Comparison of ENCODE assay signal across 8 cellular contexts in the genomic region with DNA sequence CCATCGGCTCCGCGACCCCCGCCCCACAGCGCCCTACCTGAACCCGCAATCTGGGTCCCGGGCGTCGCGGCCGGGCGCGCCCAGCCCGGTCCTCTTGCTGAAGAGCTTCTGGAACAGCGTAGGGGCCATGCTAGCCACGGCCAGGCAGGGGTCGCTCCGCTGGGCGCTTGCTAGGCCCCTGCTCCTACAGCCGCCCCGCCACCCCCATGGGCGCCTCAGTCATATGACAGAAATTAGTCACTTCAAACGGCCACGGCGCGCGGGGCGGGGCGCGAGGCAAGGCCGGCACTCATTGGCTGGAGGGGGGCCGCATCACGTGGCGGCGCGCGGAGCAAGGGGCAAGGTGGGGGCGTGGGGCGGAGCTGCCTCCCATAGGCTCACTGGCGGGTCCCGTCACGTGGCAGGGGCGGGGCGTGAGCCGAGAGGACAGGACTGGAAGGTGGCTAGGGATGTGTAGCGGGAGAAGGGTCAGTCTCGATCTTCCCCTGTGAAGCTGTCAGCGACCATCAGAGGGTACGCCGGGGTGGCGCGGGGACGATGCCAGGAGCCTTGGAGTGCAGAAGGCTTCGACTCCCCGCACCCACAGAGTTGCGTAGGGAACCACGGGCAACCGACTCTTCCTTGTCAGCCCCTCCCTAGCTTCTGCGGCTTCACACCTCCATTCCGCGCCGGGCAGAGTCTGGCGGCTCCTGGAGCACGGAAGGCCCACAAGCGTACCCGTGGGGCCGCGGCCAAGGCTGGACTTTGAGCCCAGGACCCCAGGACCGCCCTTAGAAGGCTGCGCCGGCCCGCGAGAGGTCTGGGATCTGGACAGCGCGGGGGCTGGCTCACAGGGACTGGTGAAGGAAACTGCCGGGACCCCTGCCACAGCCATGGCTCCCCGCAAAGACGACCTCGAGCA. TPM values are rescaled to one million over a fixed set of nuclear protein-coding genes. Genes with fewer than 3 reads are reported as not detected.
DNase-seq lines count a peak whose midpoint lies in the region; ATAC-seq lines count a peak whose summit lies in the region.

A gene (minus strand): TSS at position 225 of the 901 bp plus-strand sequence. CDS start 96 bp downstream, at position 129.

- no peaks in the 10 kb centered on the region for H3K9me3 Mint-ChIP-seq in activated CD4-positive, alpha-beta T cell treated with anti-CD3 and anti-CD28 coated beads, Interleukin-2, amount 10 ng/mL, durations not matched to agents 7 days and 5 days

- H3K4me1 Mint-ChIP-seq in activated CD4-positive, alpha-beta T cell treated with anti-CD3 and anti-CD28 coated beads, Interleukin-2, amount 10 ng/mL, durations not matched to agents 7 days and 5 days: peaks cover 26% of the 10 kb centered on the region

- POLR2A ChIA-PET in activated CD4-positive, alpha-beta T cell treated with anti-CD3 and anti-CD28 coated beads, Interleukin-2, amount 10 ng/mL, durations not matched to agents 7 days and 5 days (lab: Charles Lee): interaction anchor here (0.5 to 0.6 kb wide), 3 partner anchors 167 to 380 kb away, joined by 3 to 5 read pairs (median 4); no protein-coding TSS in a partner anchor

- H3K4me3 Mint-ChIP-seq in activated CD4-positive, alpha-beta T cell treated with anti-CD3 and anti-CD28 coated beads, Interleukin-2, amount 10 ng/mL, durations not matched to agents 7 days and 5 days: peak within 1 kb of the TSS; percentile 98

- H3K4me3 ChIP-seq in BLaER1: peak within 1 kb of the TSS; percentile 96

- H3K27me3 ChIP-seq in BLaER1: no peaks in the 10 kb centered on the region

- H4K20me1 ChIP-seq in BLaER1: peaks cover 43% of the 10 kb centered on the region

- peak within 1 kb of the TSS; percentile 85 for H3K4me2 ChIP-seq in BLaER1

- peak within 1 kb of the TSS; percentile 96 for H3K9ac ChIP-seq in BLaER1

- CTCF ChIA-PET in activated CD4-positive, alpha-beta T cell treated with anti-CD3 and anti-CD28 coated beads, Interleukin-2, amount 10 ng/mL, durations not matched to agents 7 days and 5 days (lab: Charles Lee): interaction anchor here (0.8 to 1.4 kb wide), 5 partner anchors 9 to 57 kb away, joined by 3 to 6 read pairs (median 4); no protein-coding TSS in a partner anchor

- H3K36me3 ChIP-seq in BLaER1: no peaks in the 10 kb centered on the region; the same call in 1 of the 2 replicates

- ATAC-seq in GM19328 (IDR thresholded peaks at IDR 0.05; ENCODE audit: unreplicated experiment) (peak; percentile 94), HG03520 (IDR thresholded peaks at IDR 0.05; ENCODE audit: unreplicated experiment) (peak; percentile 91), left lobe of liver (peak; percentile 90)

- H3K27ac Mint-ChIP-seq in activated CD4-positive, alpha-beta T cell treated with anti-CD3 and anti-CD28 coated beads, Interleukin-2, amount 10 ng/mL, durations not matched to agents 7 days and 5 days: peak within 1 kb of the TSS; percentile 98

- peaks cover 31% of the 10 kb centered on the region for H3K36me3 Mint-ChIP-seq in activated CD4-positive, alpha-beta T cell treated with anti-CD3 and anti-CD28 coated beads, Interleukin-2, amount 10 ng/mL, durations not matched to agents 7 days and 5 days (ENCODE audit: low read depth)

- H3K9me3 ChIP-seq in BLaER1: no peaks in the 10 kb centered on the region

- peaks cover 32% of the 10 kb centered on the region for H3K4me1 ChIP-seq in BLaER1

- DNase-seq in NCI-H69 (lab: John Stamatoyannopoulos, UW) (peak; percentile 100), cortex of kidney (lab: John Stamatoyannopoulos, UW) (peak; percentile 67), left lobe of liver (ENCODE audit: low spot score) (peak; percentile 100)
- DNase-seq in activated CD4-positive, alpha-beta T cell treated with anti-CD3 and anti-CD28 coated beads, Interleukin-2, amount 10 ng/mL, durations not matched to agents 7 days and 5 days: peak; percentile 99
- peak; percentile 98 for DNase-seq in stimulated activated CD4-positive, alpha-beta T cell treated with anti-CD3 and anti-CD28 coated beads, Interleukin-2, amount 100 ng/mL, for 4 hours (ENCODE audit: low read depth)

- H3K27ac ChIP-seq in BLaER1: peak within 1 kb of the TSS; percentile 96

- H3K27me3 Mint-ChIP-seq in activated CD4-positive, alpha-beta T cell treated with anti-CD3 and anti-CD28 coated beads, Interleukin-2, amount 10 ng/mL, durations not matched to agents 7 days and 5 days: peaks cover 4% of the 10 kb centered on the region

RNA-seq across cellular contexts. Expression of the gene that starts here (rescaled TPM):
- 10 to 100 TPM; 24.8 to 26.1 TPM for total RNA-seq in activated CD4-positive, alpha-beta T cell treated with anti-CD3 and anti-CD28 coated beads, Interleukin-2, amount 10 ng/mL, durations not matched to agents 7 days and 5 days
- 15.0 TPM for total RNA-seq in left lobe of liver

Comparison
In these comparisons a context has a peak if more than half of its experiments do, and no peak if none do; other contexts are left out.
1. Peak in every context shown above with its lines: DNase-seq, ATAC-seq, H3K4me3 ChIP-seq and H3K27ac ChIP-seq.